ENCODE assay signal across 10 cellular contexts in the genomic region with DNA sequence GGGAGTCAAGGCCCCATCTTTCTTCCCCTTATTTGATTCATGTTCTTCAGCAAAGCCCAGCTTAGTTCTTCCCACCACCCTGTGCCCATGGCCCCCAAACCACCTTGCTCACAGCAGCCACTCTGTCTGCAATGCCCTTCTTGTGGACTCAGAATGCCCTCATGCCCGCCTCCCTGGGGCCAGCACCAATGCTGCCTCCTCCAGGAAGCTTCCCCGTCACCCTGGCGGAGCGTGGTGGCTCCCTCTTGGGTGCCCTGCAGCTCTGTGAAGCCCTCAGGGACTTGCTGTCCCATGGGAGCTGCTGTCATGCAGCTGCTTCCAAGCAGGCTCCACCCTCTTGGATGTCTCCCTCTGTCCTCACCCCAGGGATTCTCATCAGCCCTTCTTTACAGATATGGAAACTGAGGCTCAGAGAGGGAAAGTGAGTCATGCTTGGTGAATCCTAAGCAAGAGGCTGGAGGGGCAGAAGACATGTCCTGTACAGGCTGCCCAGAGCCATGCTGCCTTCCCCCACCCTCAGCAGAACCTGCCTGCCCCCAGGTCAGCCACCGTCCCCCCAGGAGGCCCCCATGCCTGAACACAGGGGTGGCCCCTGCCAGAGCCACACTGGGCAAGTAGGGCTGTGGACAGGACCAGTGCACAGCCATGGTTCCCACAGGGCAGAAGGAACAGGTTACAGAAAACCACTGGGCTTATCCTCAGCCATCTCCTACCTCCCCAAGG. TPM values are rescaled to one million over a fixed set of nuclear protein-coding genes. Genes with fewer than 3 reads are reported as not detected.
DNase-seq lines count a peak whose midpoint lies in the region; ATAC-seq and TF ChIP-seq lines count a peak whose summit lies in the region.
"Had no signal": no experiment of that assay in that cellular context is flagged by ENCODE, and none has a peak within 500 bp of the region (broad histone marks: within the 10 kb centered on the region; RNA-seq: fewer than 3 reads in every experiment).

No MANE protein-coding gene starts in this region.

- H3K36me3 Mint-ChIP-seq in activated naive CD8-positive, alpha-beta T cell treated with anti-CD3 and anti-CD28 coated beads, Interleukin-2, amount 50 U/mL, for 24 hours (ENCODE audit: low read depth), result peaks cover 7% of the 10 kb centered on the region

- peaks cover 89% of the 10 kb centered on the region for H3K4me1 Mint-ChIP-seq in activated naive CD8-positive, alpha-beta T cell treated with anti-CD3 and anti-CD28 coated beads, Interleukin-2, amount 50 U/mL, for 24 hours

- H3K9me3 ChIP-seq in GM23248 (ENCODE audit: low read depth), result no peaks in the 10 kb centered on the region
- no peaks in the 10 kb centered on the region for H3K9me3 ChIP-seq in thyroid gland
- H3K9me3 ChIP-seq in gastrocnemius medialis, result no peaks in the 10 kb centered on the region

- H4K20me1 ChIP-seq in GM23248 (ENCODE audit: insufficient read depth), result no peaks in the 10 kb centered on the region

- no peak overlapping the region for H3K9ac ChIP-seq in GM23248

- no peak for TF ChIP-seq CTCF in thyroid gland (IDR thresholded peaks at IDR 0.05)
- TF ChIP-seq CTCF in gastrocnemius medialis (IDR thresholded peaks at IDR 0.05 in 4 of 5, conservative IDR thresholded peaks at IDR 0.05 in 1 of 5), result no peak

- H3K4me3 ChIP-seq in GM23248 (no peak overlapping the region), thyroid gland (replicated peaks in 1 of 3) (no peak overlapping the region), gastrocnemius medialis (no peak overlapping the region)

- no peak overlapping the region for H2AFZ ChIP-seq in GM23248

- H3K36me3 ChIP-seq in GM23248 (ENCODE audit: low read depth) (no peaks in the 10 kb centered on the region), thyroid gland (no peaks in the 10 kb centered on the region), gastrocnemius medialis (no peaks in the 10 kb centered on the region)

- intact Hi-C loops in thyroid gland (cut with DNase I), result no loop called here
- intact Hi-C loops in gastrocnemius medialis (cut with DNase I; ENCODE audit: low total_unique reads), result no loop called here

- no peaks in the 10 kb centered on the region for H3K79me2 ChIP-seq in GM23248 (ENCODE audit: insufficient read depth)

- no peak for TF ChIP-seq POLR2A in thyroid gland (IDR thresholded peaks at IDR 0.05)
- no peak for TF ChIP-seq POLR2A in gastrocnemius medialis (IDR thresholded peaks at IDR 0.05)

- H3K27ac Mint-ChIP-seq in activated naive CD8-positive, alpha-beta T cell treated with anti-CD3 and anti-CD28 coated beads, Interleukin-2, amount 50 U/mL, for 24 hours, result peak overlapping the region; percentile 90

- H3K27me3 ChIP-seq in GM23248 (replicated peaks; ENCODE audit: insufficient read depth), result no peaks in the 10 kb centered on the region
- H3K27me3 ChIP-seq in thyroid gland, result no peaks in the 10 kb centered on the region
- H3K27me3 ChIP-seq in gastrocnemius medialis, result peaks cover 0 to 4% (median 0%) of the 10 kb centered on the region in 3 donors

- peak overlapping the region; percentile 69 for H3K4me3 Mint-ChIP-seq in activated naive CD8-positive, alpha-beta T cell treated with anti-CD3 and anti-CD28 coated beads, Interleukin-2, amount 50 U/mL, for 24 hours

- H3K4me1 ChIP-seq in GM23248 (ENCODE audit: insufficient read depth) (peaks cover 7% of the 10 kb centered on the region; the same call in 1 of the 2 replicates), thyroid gland (peaks cover 2 to 4% of the 10 kb centered on the region in 2 donors), gastrocnemius medialis (no peaks in the 10 kb centered on the region)

- no peaks in the 10 kb centered on the region for H3K27me3 Mint-ChIP-seq in activated naive CD8-positive, alpha-beta T cell treated with anti-CD3 and anti-CD28 coated beads, Interleukin-2, amount 50 U/mL, for 24 hours

- DNase-seq in D341Med (ENCODE audit: low spot score), result peak; percentile 65
- DNase-seq in activated naive CD8-positive, alpha-beta T cell treated with anti-CD3 and anti-CD28 coated beads, Interleukin-2, amount 50 U/mL, for 24 hours, result no peak
- DNase-seq in effector CD8-positive, alpha-beta T cell (lab: John Stamatoyannopoulos, UW), result no peak
- no peak for DNase-seq in GM23248
- no peak for DNase-seq in thyroid gland
- DNase-seq in gastrocnemius medialis, result no peak
- DNase-seq: hippocampal formation had no signal

- H3K27ac ChIP-seq in GM23248 (no peak overlapping the region), thyroid gland (no peak overlapping the region), gastrocnemius medialis (no peak overlapping the region)

- in situ Hi-C loops in GM23248 (cut with MboI) (no loop called here), gastrocnemius medialis (cut with MboI; ENCODE audit: low sequenced_read_pairs in 4 of 4) (no loop called here)

- ATAC-seq in GM19328 (IDR thresholded peaks at IDR 0.05; ENCODE audit: unreplicated experiment), result peak; percentile 33
- ATAC-seq in HG03135 (IDR thresholded peaks at IDR 0.05; ENCODE audit: unreplicated experiment), result peak; percentile 44
- ATAC-seq in activated naive CD8-positive, alpha-beta T cell treated with anti-CD3 and anti-CD28 coated beads, Interleukin-2, amount 50 U/mL, for 24 hours, result peak; percentile 8
- ATAC-seq in gastrocnemius medialis, result no peak

- H3F3A ChIP-seq in GM23248 (ENCODE audit: insufficient read depth), result no peaks in the 10 kb centered on the region

- no peaks in the 10 kb centered on the region for H3K9me2 ChIP-seq in GM23248 (ENCODE audit: insufficient read depth)

- H3K4me2 ChIP-seq in GM23248 (ENCODE audit: unreplicated experiment), result no peak overlapping the region

- H3K9me3 Mint-ChIP-seq in activated naive CD8-positive, alpha-beta T cell treated with anti-CD3 and anti-CD28 coated beads, Interleukin-2, amount 50 U/mL, for 24 hours, result peaks cover 7% of the 10 kb centered on the region

- 87 to 98% methylated on average over 5 of the region's 5 CpGs for WGBS in GM23248 (ENCODE audit: low coverage in 1 of 2, low lambda C conversion rate in 2 of 2, missing lambda C conversion rate in 2 of 2), 2 experiments
- 81 to 84% methylated on average over 4 to 5 of the region's 5 CpGs for WGBS in thyroid gland, 2 donors

RNA-seq across cellular contexts. Expression of a gene that starts 11.8 kb away (rescaled TPM):
- 2.4 and 8.8 TPM in 2 replicates for total RNA-seq in GM23248 (2014; rRNA removed; shearing (Covaris generic))
- polyA plus RNA-seq in GM23248 (2016; fragmentation: Nextera tagmentation; extraction: Ambion mirVana), result 3.1 and 3.3 TPM in 2 replicates
- total RNA-seq in thyroid gland (1 to 10 TPM; 2.2 to 8.4 (median 2.4) TPM), gastrocnemius medialis (1 to 10 TPM; 1.6 to 4.0 (median 2.9) TPM)

RNA-seq across cellular contexts. Expression of a gene that starts 18.8 kb away (rescaled TPM):
- total RNA-seq in GM23248 (2014; rRNA removed; shearing (Covaris generic)), result 0.25 TPM in 1 of 2 replicates, not detected in the other
- not detected in 2 replicates for polyA plus RNA-seq in GM23248 (2016; fragmentation: Nextera tagmentation; extraction: Ambion mirVana)
- total RNA-seq in thyroid gland (not detected), gastrocnemius medialis (not detected)
- total RNA-seq: skeletal muscle tissue had no signal

RNA-seq across cellular contexts. Expression of a gene that starts 40.7 kb away (rescaled TPM):
- total RNA-seq in GM23248 (2014; rRNA removed; shearing (Covaris generic)), result not detected in 2 replicates
- not detected in 2 replicates for polyA plus RNA-seq in GM23248 (2016; fragmentation: Nextera tagmentation; extraction: Ambion mirVana)
- total RNA-seq in thyroid gland (1 to 10 TPM in 2 of 4 donors, under 1 TPM in 2; 0.13 to 2.1 (median 1.0) TPM), gastrocnemius medialis (1 to 10 TPM; 2.4 to 5.6 (median 3.6) TPM)

RNA-seq across cellular contexts. Expression of a gene that starts 51.5 kb away (rescaled TPM):
- total RNA-seq in GM23248 (2014; rRNA removed; shearing (Covaris generic)), result 120 and 129 TPM in 2 replicates
- 93.3 and 94.2 TPM in 2 replicates for polyA plus RNA-seq in GM23248 (2016; fragmentation: Nextera tagmentation; extraction: Ambion mirVana)
- total RNA-seq in thyroid gland (100 to 1,000 TPM; 211 to 292 (median 266) TPM), gastrocnemius medialis (100 to 1,000 TPM; 237 to 512 (median 313) TPM)

Comparison
In these comparisons a context has a peak if more than half of its experiments do, and no peak if none do; other contexts are left out.
1. ATAC-seq: peak in GM19328 (single experiment), HG03135 (single experiment) and activated naive CD8-positive, alpha-beta T cell treated with anti-CD3 and anti-CD28 coated beads, Interleukin-2, amount 50 U/mL, for 24 hours (single experiment); none in gastrocnemius medialis (0 of 2).